Comparison of ENCODE assay signal across 14 cellular contexts in genomic region chrX:75547783-75548182, GRCh38. TPM values are rescaled to one million over a fixed set of nuclear protein-coding genes. Genes with fewer than 3 reads are reported as not detected.
A peak's percentile ranks its signal among the peaks of the same experiment; 100 is the strongest.
DNase-seq lines count a peak whose midpoint lies in the region; ATAC-seq, FAIRE-seq and TF ChIP-seq lines count a peak whose summit lies in the region.
"Had no signal": no experiment of that assay in that cellular context is flagged by ENCODE, and none has a peak within 500 bp of the region (broad histone marks: within the 10 kb centered on the region; RNA-seq: fewer than 3 reads in every experiment).

No MANE protein-coding gene starts in this region.

- ATAC-seq in gastrocnemius medialis: no peak
- no peak for ATAC-seq in activated T-cell treated with anti-CD3 and anti-CD28 coated beads, Interleukin-2, amount 50 U/mL, for 72 hours (replicated peaks in 1 of 2)
- ATAC-seq: esophagus mucosa; naive thymus-derived CD8-positive, alpha-beta T cell had no signal

- no peaks in the 10 kb centered on the region for H3K36me3 ChIP-seq in SJCRH30
- no peaks in the 10 kb centered on the region for H3K36me3 ChIP-seq in right atrium auricular region
- H3K36me3 ChIP-seq in gastrocnemius medialis: no peaks in the 10 kb centered on the region
- no peaks in the 10 kb centered on the region for H3K36me3 ChIP-seq in H7 (replicated peaks; ENCODE audit: control insufficient read depth, insufficient read depth, low read length)
- H3K36me3 ChIP-seq in small intestine (ENCODE audit: control insufficient read depth in 2 of 2, insufficient read depth in 2 of 2, low read length in 2 of 2): no peaks in the 10 kb centered on the region

- no peaks in the 10 kb centered on the region for H3K9me3 ChIP-seq in SJCRH30 (replicated peaks)
- peaks cover 0 to 6% of the 10 kb centered on the region in 2 donors for H3K9me3 ChIP-seq in right atrium auricular region
- no peaks in the 10 kb centered on the region for H3K9me3 ChIP-seq in gastrocnemius medialis
- no peaks in the 10 kb centered on the region for H3K9me3 ChIP-seq in small intestine (ENCODE audit: control insufficient read depth, low read depth)

- TF ChIP-seq CTCF in right atrium auricular region (IDR thresholded peaks at IDR 0.05) (no peak), gastrocnemius medialis (IDR thresholded peaks at IDR 0.05 in 4 of 5, conservative IDR thresholded peaks at IDR 0.05 in 1 of 5) (no peak)

- no peaks in the 10 kb centered on the region for H3K9me3 Mint-ChIP-seq in activated T-cell treated with anti-CD3 and anti-CD28 coated beads, Interleukin-2, amount 50 U/mL, for 72 hours
- H3K9me3 Mint-ChIP-seq: activated CD4-positive, alpha-beta T cell treated with anti-CD3 and anti-CD28 coated beads, Interleukin-2, amount 10 ng/mL, durations not matched to agents 7 days and 5 days had no signal

- no peak for FAIRE-seq in small intestine (lab: Jason Lieb, UNC)

- no peak overlapping the region for H3K4me3 Mint-ChIP-seq in activated T-cell treated with anti-CD3 and anti-CD28 coated beads, Interleukin-2, amount 50 U/mL, for 72 hours
- H3K4me3 Mint-ChIP-seq: activated CD4-positive, alpha-beta T cell treated with anti-CD3 and anti-CD28 coated beads, Interleukin-2, amount 10 ng/mL, durations not matched to agents 7 days and 5 days; CD14-positive monocyte; naive thymus-derived CD8-positive, alpha-beta T cell had no signal

- H3K36me3 Mint-ChIP-seq in activated T-cell treated with anti-CD3 and anti-CD28 coated beads, Interleukin-2, amount 50 U/mL, for 72 hours (ENCODE audit: insufficient read depth in 2 of 2): no peaks in the 10 kb centered on the region
- H3K36me3 Mint-ChIP-seq: CD14-positive monocyte had no signal

- in situ Hi-C loops in gastrocnemius medialis (cut with MboI; ENCODE audit: low sequenced_read_pairs in 4 of 4): no loop called here

- H3K4me1 ChIP-seq in SJCRH30 (no peaks in the 10 kb centered on the region), right atrium auricular region (peaks cover 0 to 17% of the 10 kb centered on the region in 2 donors), gastrocnemius medialis (no peaks in the 10 kb centered on the region), small intestine (ENCODE audit: control insufficient read depth in 2 of 2, insufficient read depth in 1 of 2, low read depth in 1 of 2, low read length in 1 of 2) (no peaks in the 10 kb centered on the region)

- H3K27ac Mint-ChIP-seq in activated T-cell treated with anti-CD3 and anti-CD28 coated beads, Interleukin-2, amount 50 U/mL, for 72 hours: no peak overlapping the region
- H3K27ac Mint-ChIP-seq: activated CD4-positive, alpha-beta T cell treated with anti-CD3 and anti-CD28 coated beads, Interleukin-2, amount 10 ng/mL, durations not matched to agents 7 days and 5 days; naive thymus-derived CD8-positive, alpha-beta T cell had no signal

- peaks cover 22% of the 10 kb centered on the region for H3K27me3 Mint-ChIP-seq in activated T-cell treated with anti-CD3 and anti-CD28 coated beads, Interleukin-2, amount 50 U/mL, for 72 hours (ENCODE audit: low read depth)
- H3K27me3 Mint-ChIP-seq: activated CD4-positive, alpha-beta T cell treated with anti-CD3 and anti-CD28 coated beads, Interleukin-2, amount 10 ng/mL, durations not matched to agents 7 days and 5 days had no signal

- intact Hi-C loops in gastrocnemius medialis (cut with DNase I; ENCODE audit: low total_unique reads): no loop called here

- H3K4me1 Mint-ChIP-seq in activated T-cell treated with anti-CD3 and anti-CD28 coated beads, Interleukin-2, amount 50 U/mL, for 72 hours (ENCODE audit: low read depth): no peaks in the 10 kb centered on the region
- H3K4me1 Mint-ChIP-seq: activated CD4-positive, alpha-beta T cell treated with anti-CD3 and anti-CD28 coated beads, Interleukin-2, amount 10 ng/mL, durations not matched to agents 7 days and 5 days had no signal

- TF ChIP-seq POLR2A in gastrocnemius medialis (IDR thresholded peaks at IDR 0.05): no peak

- 25 to 60% (median 45%) methylated on average over 3 of the region's 3 CpGs for WGBS in small intestine, 3 donors

- H3K4me3 ChIP-seq in Jurkat, Clone E6-1 (ENCODE audit: low read length): no peak overlapping the region
- H3K4me3 ChIP-seq in SJCRH30 (no peak overlapping the region), right atrium auricular region (no peak overlapping the region), gastrocnemius medialis (no peak overlapping the region), H7 (ENCODE audit: insufficient read depth, low read depth, low read length) (no peak overlapping the region), small intestine (ENCODE audit: low read depth in 1 of 2, low read length in 2 of 2) (no peak overlapping the region)

- peak; percentile 91 for DNase-seq in Jurkat, Clone E6-1 (ENCODE audit: low read depth, low spot score)
- peak; percentile 43 to 61 for DNase-seq in SJCRH30
- peak; percentile 60 for DNase-seq in right atrium auricular region (ENCODE audit: low spot score)
- peak; percentile 1 to 13 for DNase-seq in gastrocnemius medialis
- DNase-seq in H7: no peak
- no peak for DNase-seq in small intestine
- DNase-seq in activated CD4-positive, alpha-beta T cell treated with anti-CD3 and anti-CD28 coated beads for 4 hours: no peak
- no peak for DNase-seq in activated T-cell treated with anti-CD3 and anti-CD28 coated beads, Interleukin-2, amount 50 U/mL, for 72 hours
- DNase-seq: activated CD4-positive, alpha-beta T cell treated with anti-CD3 and anti-CD28 coated beads, Interleukin-2, amount 10 ng/mL, durations not matched to agents 7 days and 5 days; naive thymus-derived CD8-positive, alpha-beta T cell; NCI-H1048; T-helper 1 cell had no signal

- H3K27me3 ChIP-seq in SJCRH30 (no peaks in the 10 kb centered on the region), right atrium auricular region (no peaks in the 10 kb centered on the region), gastrocnemius medialis (no peaks in the 10 kb centered on the region), H7 (ENCODE audit: control insufficient read depth, insufficient read depth, low read length) (no peaks in the 10 kb centered on the region), small intestine (ENCODE audit: control insufficient read depth in 2 of 2, insufficient read depth in 2 of 2, low read length in 2 of 2) (no peaks in the 10 kb centered on the region)

- H3K27ac ChIP-seq in SJCRH30: peak overlapping the region; percentile 21; the same call in 1 of the 2 replicates
- no peak overlapping the region for H3K27ac ChIP-seq in right atrium auricular region
- no peak overlapping the region for H3K27ac ChIP-seq in gastrocnemius medialis
- no peak overlapping the region for H3K27ac ChIP-seq in small intestine (ENCODE audit: low read depth in 1 of 2, low read length in 1 of 2)

RNA-seq across cellular contexts. Expression of gene ZDHHC15, which starts 24.9 kb away (rescaled TPM):
- polyA plus RNA-seq in Jurkat, Clone E6-1 (2012; ENCODE audit: insufficient read depth, insufficient read length): 1.6 TPM
- 0.53 and 0.67 TPM in 2 replicates for total RNA-seq in SJCRH30 (2014; rRNA removed; shearing (Covaris generic))
- total RNA-seq in right atrium auricular region (1 to 10 TPM; 2.8 to 3.6 TPM), gastrocnemius medialis (under 1 TPM; 0.05 to 0.39 (median 0.14) TPM)
- total RNA-seq in H7 (2014; rRNA removed; shearing (Covaris generic)): 1.5 and 2.2 TPM in 2 replicates
- under 1 TPM in 1 of 3 donors, not detected in 2; 0.52 TPM for polyA plus RNA-seq in small intestine
- under 1 TPM; 0.44 to 0.82 TPM for total RNA-seq in activated T-cell treated with anti-CD3 and anti-CD28 coated beads, Interleukin-2, amount 50 U/mL, for 72 hours
- polyA plus RNA-seq: CD14-positive monocyte had no signal

Comparison
In these comparisons a context has a peak if more than half of its experiments do, and no peak if none do; other contexts are left out.
1. DNase-seq: peak in Jurkat, Clone E6-1 (single experiment), SJCRH30 (2 of 2), right atrium auricular region (single experiment) and gastrocnemius medialis (2 of 2); none in H7 (single experiment), small intestine (single experiment), activated CD4-positive, alpha-beta T cell treated with anti-CD3 and anti-CD28 coated beads for 4 hours (0 of 2) and activated T-cell treated with anti-CD3 and anti-CD28 coated beads, Interleukin-2, amount 50 U/mL, for 72 hours (0 of 2).